15 cellular contexts compared by ENCODE assay signal in the genomic region with DNA sequence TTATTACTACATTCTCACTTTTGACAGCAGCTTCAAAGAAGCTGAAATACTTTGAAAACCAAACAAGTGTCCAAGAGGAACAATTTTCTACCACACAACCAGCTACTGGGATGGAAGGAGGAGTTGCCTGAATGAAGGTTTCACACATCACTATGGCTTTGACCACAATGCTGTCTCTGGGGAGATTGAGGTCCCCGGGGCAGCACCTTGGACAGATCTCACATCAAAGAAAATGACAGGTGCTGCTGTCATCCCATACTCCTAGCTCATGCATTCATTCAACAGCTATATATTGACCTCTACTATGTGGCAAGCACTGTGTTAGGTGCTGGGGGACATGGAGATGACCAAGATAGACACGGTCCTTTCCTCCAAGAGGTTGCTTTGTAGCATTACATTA.
DNase-seq lines count a peak whose midpoint lies in the region; ATAC-seq and TF ChIP-seq lines count a peak whose summit lies in the region.
"Had no signal": no experiment of that assay in that cellular context is flagged by ENCODE, and none has a peak within 500 bp of the region (broad histone marks: within the 10 kb centered on the region; RNA-seq: fewer than 3 reads in every experiment).

No MANE protein-coding gene starts in this region.

- ATAC-seq in GM19372 (IDR thresholded peaks at IDR 0.05; ENCODE audit: low read depth, unreplicated experiment) (peak; percentile 72), HG02973 (IDR thresholded peaks at IDR 0.05; ENCODE audit: unreplicated experiment) (peak; percentile 50)
- ATAC-seq in stimulated activated naive CD8-positive, alpha-beta T cell treated with anti-CD3 and anti-CD28 coated beads, Interleukin-15, amount 100 ng/mL, for 72 hours: no peak
- ATAC-seq: psoas muscle; stimulated activated naive CD8-positive, alpha-beta T cell treated with anti-CD3 and anti-CD28 coated beads, Interleukin-15, Interleukin-2, amounts not matched to agents 100 U/mL and 50 U/mL, for 24 hours; T-cell had no signal

- in situ Hi-C loops in GM13976 (cut with MboI; ENCODE audit: low sequenced_read_pairs, unreplicated experiment): no loop called here

- H3K27me3 Mint-ChIP-seq in stimulated activated naive CD8-positive, alpha-beta T cell treated with anti-CD3 and anti-CD28 coated beads, Interleukin-15, amount 100 ng/mL, for 72 hours: no peaks in the 10 kb centered on the region
- H3K27me3 Mint-ChIP-seq: T-cell had no signal

- H3K4me3 ChIP-seq in dorsolateral prefrontal cortex: no peak overlapping the region
- H3K4me3 ChIP-seq: psoas muscle had no signal

- intact Hi-C loops in dorsolateral prefrontal cortex (cut with DNase I): no loop called here

- no peak for TF ChIP-seq CTCF in GM13976 (IDR thresholded peaks at IDR 0.05; ENCODE audit: borderline replicate concordance, control extremely low read depth, extremely low read depth, insufficient read depth, missing control alignments)
- no peak for TF ChIP-seq CTCF in dorsolateral prefrontal cortex (IDR thresholded peaks at IDR 0.05 in 54 of 56, conservative IDR thresholded peaks at IDR 0.05 in 2 of 56; ENCODE audit: low read depth in 1 of 56, partially characterized antibody in 56 of 56)

- no peak overlapping the region for H3K4me3 Mint-ChIP-seq in stimulated activated naive CD8-positive, alpha-beta T cell treated with anti-CD3 and anti-CD28 coated beads, Interleukin-15, amount 100 ng/mL, for 72 hours
- H3K4me3 Mint-ChIP-seq: B cell, T-cell had no signal

- H3K27me3 ChIP-seq in dorsolateral prefrontal cortex: no peaks in the 10 kb centered on the region

- H3K27ac ChIP-seq in dorsolateral prefrontal cortex (no peak overlapping the region), caudate nucleus (ENCODE audit: low read depth, low read length) (no peak overlapping the region)
- H3K27ac ChIP-seq: psoas muscle had no signal

- H3K9me3 Mint-ChIP-seq in stimulated activated naive CD8-positive, alpha-beta T cell treated with anti-CD3 and anti-CD28 coated beads, Interleukin-15, amount 100 ng/mL, for 72 hours: no peaks in the 10 kb centered on the region
- H3K9me3 Mint-ChIP-seq: activated naive CD4-positive, alpha-beta T cell treated with anti-CD3 and anti-CD28 coated beads, Interleukin-2, amount 50 U/mL, for 72 hours; T-cell had no signal

- DNase-seq in GM13976 (ENCODE audit: low spot score) (peak; percentile 29), dorsolateral prefrontal cortex (no peak), caudate nucleus (lab: John Stamatoyannopoulos, UW) (no peak), DMS79 (lab: John Stamatoyannopoulos, UW) (no peak)
- no peak for DNase-seq in stimulated activated naive CD8-positive, alpha-beta T cell treated with anti-CD3 and anti-CD28 coated beads, Interleukin-15, amount 100 ng/mL, for 72 hours
- DNase-seq: NCI-H1930; psoas muscle; stimulated activated CD4-positive, alpha-beta T cell treated with anti-CD3 and anti-CD28 coated beads, Interleukin-4, amount 100 ng/mL, for 1 hour; stimulated activated naive CD8-positive, alpha-beta T cell treated with anti-CD3 and anti-CD28 coated beads, Interleukin-15, Interleukin-2, amounts not matched to agents 100 U/mL and 50 U/mL, for 24 hours; T-cell had no signal

- no peaks in the 10 kb centered on the region for H3K4me1 Mint-ChIP-seq in stimulated activated naive CD8-positive, alpha-beta T cell treated with anti-CD3 and anti-CD28 coated beads, Interleukin-15, amount 100 ng/mL, for 72 hours
- H3K4me1 Mint-ChIP-seq: B cell, T-cell had no signal

- H3K27ac Mint-ChIP-seq in stimulated activated naive CD8-positive, alpha-beta T cell treated with anti-CD3 and anti-CD28 coated beads, Interleukin-15, amount 100 ng/mL, for 72 hours: peak overlapping the region in 1 of 2 donors; percentile 52
- H3K27ac Mint-ChIP-seq: activated naive CD4-positive, alpha-beta T cell treated with anti-CD3 and anti-CD28 coated beads, Interleukin-2, amount 50 U/mL, for 72 hours; B cell; T-cell had no signal

TF ChIP-seq in PFSK-1, 5 proteins besides CTCF, POLR2A, EP300 and RAD21:
- no peak for TF ChIP-seq POLR2AphosphoS5 (IDR thresholded peaks at IDR 0.05; ENCODE audit: low read depth, low read length)
- TF ChIP-seq SIN3A (IDR thresholded peaks at IDR 0.05; ENCODE audit: borderline replicate concordance, insufficient read depth, low read length): no peak
- TF ChIP-seq FOXP2 (optimal IDR thresholded peaks at IDR 0.05; ENCODE audit: borderline replicate concordance, extremely low read depth, extremely low read length, insufficient read depth): no peak
- TF ChIP-seq, protein P1, sequence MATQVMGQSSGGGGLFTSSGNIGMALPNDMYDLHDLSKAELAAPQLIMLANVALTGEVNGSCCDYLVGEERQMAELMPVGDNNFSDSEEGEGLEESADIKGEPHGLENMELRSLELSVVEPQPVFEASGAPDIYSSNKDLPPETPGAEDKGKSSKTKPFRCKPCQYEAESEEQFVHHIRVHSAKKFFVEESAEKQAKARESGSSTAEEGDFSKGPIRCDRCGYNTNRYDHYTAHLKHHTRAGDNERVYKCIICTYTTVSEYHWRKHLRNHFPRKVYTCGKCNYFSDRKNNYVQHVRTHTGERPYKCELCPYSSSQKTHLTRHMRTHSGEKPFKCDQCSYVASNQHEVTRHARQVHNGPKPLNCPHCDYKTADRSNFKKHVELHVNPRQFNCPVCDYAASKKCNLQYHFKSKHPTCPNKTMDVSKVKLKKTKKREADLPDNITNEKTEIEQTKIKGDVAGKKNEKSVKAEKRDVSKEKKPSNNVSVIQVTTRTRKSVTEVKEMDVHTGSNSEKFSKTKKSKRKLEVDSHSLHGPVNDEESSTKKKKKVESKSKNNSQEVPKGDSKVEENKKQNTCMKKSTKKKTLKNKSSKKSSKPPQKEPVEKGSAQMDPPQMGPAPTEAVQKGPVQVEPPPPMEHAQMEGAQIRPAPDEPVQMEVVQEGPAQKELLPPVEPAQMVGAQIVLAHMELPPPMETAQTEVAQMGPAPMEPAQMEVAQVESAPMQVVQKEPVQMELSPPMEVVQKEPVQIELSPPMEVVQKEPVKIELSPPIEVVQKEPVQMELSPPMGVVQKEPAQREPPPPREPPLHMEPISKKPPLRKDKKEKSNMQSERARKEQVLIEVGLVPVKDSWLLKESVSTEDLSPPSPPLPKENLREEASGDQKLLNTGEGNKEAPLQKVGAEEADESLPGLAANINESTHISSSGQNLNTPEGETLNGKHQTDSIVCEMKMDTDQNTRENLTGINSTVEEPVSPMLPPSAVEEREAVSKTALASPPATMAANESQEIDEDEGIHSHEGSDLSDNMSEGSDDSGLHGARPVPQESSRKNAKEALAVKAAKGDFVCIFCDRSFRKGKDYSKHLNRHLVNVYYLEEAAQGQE (IDR thresholded peaks at IDR 0.05; ENCODE audit: insufficient read depth in 1 of 2, low read depth in 2 of 2, low read length in 2 of 2): peak; percentile 71 to 90
- no peak for TF ChIP-seq TAF1 (IDR thresholded peaks at IDR 0.05; ENCODE audit: borderline replicate concordance, insufficient read depth, low read length)
